2 cellular contexts compared by ENCODE assay signal in genomic region chr1:30698401-30698981, GRCh38.
TF ChIP-seq lines count a peak whose summit lies in the region.

No MANE protein-coding gene starts in this region.

TF ChIP-seq in HEK293, 187 proteins besides CTCF, POLR2A, EP300 and RAD21:
- TF ChIP-seq EGR2 (tag by site-specific recombination; IDR thresholded peaks at IDR 0.05; ENCODE audit: low read depth) (peak; percentile 70), ZFHX2 (tag by site-specific recombination; conservative IDR thresholded peaks at IDR 0.05) (peak; percentile 57), SETDB1 (IDR thresholded peaks at IDR 0.05; ENCODE audit: insufficient read length, low read length) (no peak)

TF ChIP-seq in H1, 55 proteins besides CTCF, POLR2A, EP300 and RAD21 (continued from another document):
- TF ChIP-seq ATF3 (IDR thresholded peaks at IDR 0.05; ENCODE audit: insufficient read depth, low read depth, low read length) (no peak), EZH2 (IDR thresholded peaks at IDR 0.05; ENCODE audit: low read depth, low read length, severe bottlenecking) (no peak), TCF12 (IDR thresholded peaks at IDR 0.05; ENCODE audit: low read depth, low read length) (no peak), TAF1 (IDR thresholded peaks at IDR 0.05; ENCODE audit: low read depth, low read length) (no peak), CTBP2 (IDR thresholded peaks at IDR 0.05; ENCODE audit: borderline replicate concordance, insufficient read depth, insufficient read length, low read length) (no peak), KDM5A (IDR thresholded peaks at IDR 0.05; ENCODE audit: low read length) (no peak), GTF2F1 (IDR thresholded peaks at IDR 0.05; ENCODE audit: borderline replicate concordance, low read depth, low read length) (no peak), YY1 (IDR thresholded peaks at IDR 0.05; ENCODE audit: low read depth, low read length) (no peak), RNF2 (IDR thresholded peaks at IDR 0.05; ENCODE audit: borderline replicate concordance, low read depth, low read length, missing control alignments, poor library complexity, severe bottlenecking) (no peak), ATF2 (IDR thresholded peaks at IDR 0.05; ENCODE audit: low read length) (no peak), BACH1 (IDR thresholded peaks at IDR 0.05; ENCODE audit: low read length) (no peak)
